ENCODE assay signal across 12 cellular contexts in the genomic region with DNA sequence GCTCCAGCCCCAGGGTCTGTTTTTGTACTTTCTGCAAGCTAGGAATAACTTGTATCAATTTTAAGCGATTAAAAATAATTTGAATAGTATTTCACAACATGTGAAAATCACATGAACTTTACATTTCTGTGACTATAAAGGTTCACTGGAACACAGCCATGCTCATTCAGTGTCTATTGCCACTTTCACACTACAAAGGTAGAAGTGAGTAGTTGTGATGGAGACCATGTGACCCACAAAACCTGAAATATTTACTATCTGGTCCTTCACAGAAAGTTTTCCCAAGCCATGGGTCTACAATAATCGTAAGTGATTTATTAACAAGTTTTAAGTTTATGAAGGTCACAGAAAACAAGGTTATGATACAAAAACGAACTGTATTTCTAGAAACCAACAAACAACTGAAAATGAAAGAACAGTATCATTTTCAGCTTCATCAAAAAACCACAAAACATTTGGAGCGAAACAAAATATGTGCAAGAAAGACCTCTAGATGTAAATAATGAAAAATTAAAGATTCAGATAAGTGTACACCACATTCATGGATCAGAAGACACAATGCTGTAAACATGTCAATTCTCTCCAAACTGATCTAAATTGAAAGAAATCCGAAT.
A peak's percentile ranks its signal among the peaks of the same experiment; 100 is the strongest.
DNase-seq lines count a peak whose midpoint lies in the region; ATAC-seq lines count a peak whose summit lies in the region.
"Had no signal": no experiment of that assay in that cellular context is flagged by ENCODE, and none has a peak within 500 bp of the region (broad histone marks: within the 10 kb centered on the region; RNA-seq: fewer than 3 reads in every experiment).

No MANE protein-coding gene starts in this region.

- no peaks in the 10 kb centered on the region for H3K9me3 Mint-ChIP-seq in effector memory CD8-positive, alpha-beta T cell

- H3K27ac Mint-ChIP-seq in effector memory CD8-positive, alpha-beta T cell = peak overlapping the region; percentile 60 to 75

- ATAC-seq in GM18858 (IDR thresholded peaks at IDR 0.05; ENCODE audit: unreplicated experiment) = peak; percentile 45
- ATAC-seq in GM21423 (IDR thresholded peaks at IDR 0.05; ENCODE audit: unreplicated experiment) = peak; percentile 61
- ATAC-seq in HG03064 (IDR thresholded peaks at IDR 0.05; ENCODE audit: low read depth, unreplicated experiment) = peak; percentile 57
- no peak for ATAC-seq in effector memory CD8-positive, alpha-beta T cell (replicated peaks)
- ATAC-seq: foreskin keratinocyte had no signal

- no peak for DNase-seq in effector memory CD8-positive, alpha-beta T cell
- DNase-seq in NCI-H524 treated with DMSO at 0.1 percent for 48 hours (lab: John Stamatoyannopoulos, UW) (no peak), RKO (ENCODE audit: low spot score) (no peak), epidermal melanocyte (ENCODE audit: insufficient read length, low spot score) (no peak)
- DNase-seq: Caco-2, foreskin keratinocyte, GOT3, NCI-H524, Right ventricle myocardium superior had no signal

- no peak overlapping the region for H3K4me3 Mint-ChIP-seq in effector memory CD8-positive, alpha-beta T cell

- peaks cover 50% of the 10 kb centered on the region for H3K36me3 Mint-ChIP-seq in effector memory CD8-positive, alpha-beta T cell (ENCODE audit: insufficient read depth)

- H3K27me3 Mint-ChIP-seq in effector memory CD8-positive, alpha-beta T cell = no peaks in the 10 kb centered on the region

- H3K4me1 Mint-ChIP-seq in effector memory CD8-positive, alpha-beta T cell (ENCODE audit: low read depth in 2 of 2) = peaks cover 11 to 14% of the 10 kb centered on the region in 2 donors
